ENCODE assay signal across 8 cellular contexts in the genomic region with DNA sequence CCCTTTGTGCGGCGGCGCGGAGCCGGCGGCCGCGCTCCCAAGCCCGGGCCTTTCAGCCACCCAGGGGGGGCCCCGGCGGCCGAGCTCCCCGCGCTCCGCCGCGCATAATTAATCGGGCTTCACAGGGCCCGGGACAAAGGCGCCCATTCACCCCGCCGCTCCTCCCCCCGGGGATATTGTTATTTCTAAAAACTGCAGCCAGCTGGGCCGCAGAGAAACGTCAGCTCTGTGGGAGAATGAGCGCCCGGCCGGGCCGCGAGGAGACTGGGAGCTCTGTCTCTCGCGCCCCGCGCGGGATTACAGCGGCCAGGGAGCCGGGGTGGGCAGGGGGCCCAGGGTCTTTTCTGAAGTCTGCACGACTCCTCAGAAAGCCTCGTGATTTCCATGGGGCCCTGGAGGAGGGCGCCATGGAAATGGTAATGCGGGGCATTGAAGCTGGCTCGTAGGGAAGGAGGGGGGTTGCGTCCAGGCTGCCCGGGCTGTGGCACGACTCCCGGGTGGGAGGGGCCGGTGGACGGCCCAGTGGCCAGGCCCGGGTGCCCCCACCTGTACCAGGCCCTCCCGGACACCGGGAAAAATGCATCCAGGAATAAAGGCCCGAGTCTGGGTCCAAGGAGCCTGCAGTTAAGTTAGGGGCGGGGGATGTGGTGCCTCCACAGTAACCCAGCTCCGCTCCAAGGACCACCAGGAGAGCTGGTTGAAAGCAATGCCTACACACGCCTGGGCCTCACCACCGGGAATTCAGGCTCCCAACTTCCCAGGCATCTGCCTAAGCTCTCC.
DNase-seq lines count a peak whose midpoint lies in the region; ATAC-seq, FAIRE-seq and TF ChIP-seq lines count a peak whose summit lies in the region.

No MANE protein-coding gene starts in this region.

- H3K9me3 ChIP-seq in HUES48 (ENCODE audit: control insufficient read depth, insufficient read depth, low read length), result no peaks in the 10 kb centered on the region
- H3K9me3 ChIP-seq in gastrocnemius medialis, result no peaks in the 10 kb centered on the region
- H3K9me3 ChIP-seq in OCI-LY7 (ENCODE audit: low read length), result no peaks in the 10 kb centered on the region

- H3K4me1 ChIP-seq in HUES48 (ENCODE audit: control insufficient read depth, insufficient read depth, low read length) (peaks cover 15% of the 10 kb centered on the region), gastrocnemius medialis (peaks cover 8 to 25% of the 10 kb centered on the region in 2 donors), OCI-LY7 (ENCODE audit: insufficient read depth, low read length, poor library complexity, severe bottlenecking) (peaks cover 8% of the 10 kb centered on the region)

- no peak for FAIRE-seq in bronchial epithelial cell (lab: Jason Lieb, UNC)

- no peaks in the 10 kb centered on the region for H3K9me2 ChIP-seq in OCI-LY7 (ENCODE audit: insufficient read depth, low read length)

- ATAC-seq in gastrocnemius medialis (peak; percentile 64 to 68), GM21528 (IDR thresholded peaks at IDR 0.05; ENCODE audit: low FRiP score, unreplicated experiment) (no peak), GM21576 (IDR thresholded peaks at IDR 0.05; ENCODE audit: unreplicated experiment) (no peak)

- no peak overlapping the region for H2AFZ ChIP-seq in OCI-LY7 (ENCODE audit: low read length)

- H3K36me3 ChIP-seq in HUES48 (ENCODE audit: control insufficient read depth, insufficient read depth, low read length) (no peaks in the 10 kb centered on the region), bronchial epithelial cell (ENCODE audit: control insufficient read depth, insufficient read depth, low read length) (no peaks in the 10 kb centered on the region), gastrocnemius medialis (no peaks in the 10 kb centered on the region), OCI-LY7 (ENCODE audit: insufficient read depth, low read length) (no peaks in the 10 kb centered on the region)

- no peak overlapping the region; the same call in 1 of the 2 replicates for H3K4me2 ChIP-seq in OCI-LY7 (ENCODE audit: low read length)

- peak overlapping the region; percentile 95 for H3K27ac ChIP-seq in HUES48 (ENCODE audit: low read depth, low read length)
- peak overlapping the region; percentile 76 to 92 (median 90) for H3K27ac ChIP-seq in gastrocnemius medialis
- H3K27ac ChIP-seq in OCI-LY7 (ENCODE audit: low read depth, low read length, poor library complexity, severe bottlenecking), result no peak overlapping the region

- H3K9ac ChIP-seq in HUES48 (ENCODE audit: low read depth, low read length), result peak overlapping the region; percentile 48; the same call in 1 of the 2 replicates

- BruUV-seq in OCI-LY7 (replicated peaks; lab: Mats Ljungman, UMichigan), result no TSS peak

- in situ Hi-C loops in gastrocnemius medialis (cut with MboI; ENCODE audit: low sequenced_read_pairs in 4 of 4), result no loop called here

- H4K20me1 ChIP-seq in OCI-LY7 (ENCODE audit: insufficient read depth, low read length), result no peaks in the 10 kb centered on the region

- POLR2A ChIA-PET in OCI-LY7 (lab: Charles Lee), result interaction anchor here (0.6 kb wide), 1 partner anchor 147 kb away, joined by 3 read pairs; no protein-coding TSS in a partner anchor

- intact Hi-C loops in gastrocnemius medialis (cut with DNase I; ENCODE audit: low total_unique reads) (loop anchor here (2.0 to 5.0 kb wide), 2 partner anchors 26 to 79 kb away; no protein-coding TSS in a partner anchor), OCI-LY7 (cut with micrococcal nuclease; ENCODE audit: unreplicated experiment) (no loop called here)

- peak overlapping the region; percentile 46; the same call in 1 of the 2 replicates for H3K4me3 ChIP-seq in HUES48 (ENCODE audit: low read depth, low read length)
- peak overlapping the region; percentile 12 for H3K4me3 ChIP-seq in bronchial epithelial cell (ENCODE audit: low read depth, low read length)
- H3K4me3 ChIP-seq in gastrocnemius medialis, result peak overlapping the region; percentile 62 to 76 (median 74)
- H3K4me3 ChIP-seq in OCI-LY7 (ENCODE audit: low read depth, low read length, poor library complexity, severe bottlenecking), result no peak overlapping the region

- TF ChIP-seq POLR2A in gastrocnemius medialis (IDR thresholded peaks at IDR 0.05), result peak in 1 of 2 donors; percentile 17

- H3K79me2 ChIP-seq in OCI-LY7 (ENCODE audit: insufficient read depth, low read depth, low read length), result no peaks in the 10 kb centered on the region

- H3K27me3 ChIP-seq in HUES48 (ENCODE audit: control insufficient read depth, insufficient read depth, low read length), result peaks cover 13% of the 10 kb centered on the region
- H3K27me3 ChIP-seq in bronchial epithelial cell (ENCODE audit: control insufficient read depth, insufficient read depth, low read length), result no peaks in the 10 kb centered on the region
- H3K27me3 ChIP-seq in gastrocnemius medialis, result no peaks in the 10 kb centered on the region

- DNase-seq in bronchial epithelial cell (ENCODE audit: low read depth), result no peak
- DNase-seq in islet precursor cell, result peak; percentile 79
- peak in 1 of 2 donors; percentile 62 for DNase-seq in gastrocnemius medialis
- DNase-seq in kidney glomerular epithelial cell (lab: John Stamatoyannopoulos, UW), result no peak
- DNase-seq in OCI-LY7 (ENCODE audit: low spot score), result no peak

- CTCF ChIA-PET in OCI-LY7 (lab: Charles Lee; ENCODE audit: unreplicated experiment), result no interaction called here

- TF ChIP-seq CTCF in bronchial epithelial cell (IDR thresholded peaks at IDR 0.05; ENCODE audit: insufficient read depth, low read length, severe bottlenecking) (no peak), gastrocnemius medialis (IDR thresholded peaks at IDR 0.05 in 4 of 5, conservative IDR thresholded peaks at IDR 0.05 in 1 of 5) (no peak), OCI-LY7 (conservative IDR thresholded peaks at IDR 0.05; ENCODE audit: low read length) (no peak)

Comparison
In these comparisons a context has a peak if more than half of its experiments do, and no peak if none do; other contexts are left out.
1. ATAC-seq: peak in gastrocnemius medialis (2 of 2); none in GM21528 (single experiment) and GM21576 (single experiment).